ENCODE assay signal across 21 cellular contexts in genomic region chr22:23076896-23077572, GRCh38.
"Had no signal": no experiment of that assay in that cellular context is flagged by ENCODE, and none has a peak within 500 bp of the region (broad histone marks: within the 10 kb centered on the region; RNA-seq: fewer than 3 reads in every experiment).

No MANE protein-coding gene starts in this region.

- H3K4me1 ChIP-seq: upper lobe of right lung had no signal

- DNase-seq: activated CD4-positive, alpha-beta T cell treated with anti-CD3 and anti-CD28 coated beads for 1 hour; activated CD4-positive, alpha-beta T cell treated with anti-CD3 and anti-CD28 coated beads, Interleukin-2, amount 50 U/mL, for 1 hour; activated CD8-positive, alpha-beta T cell treated with anti-CD3 and anti-CD28 coated beads, Interleukin-2, amount 10 ng/mL, durations not matched to agents 7 days and 5 days; activated gamma-delta T cell treated with Interleukin-2 at 50 U/mL for 16 hours; central memory CD4-positive, alpha-beta T cell; esophagus squamous epithelium; left colon; stimulated activated CD4-positive, alpha-beta T cell treated with anti-CD3 and anti-CD28 coated beads, Interleukin-15, amount 100 ng/mL, for 24 hours; upper lobe of right lung had no signal

- H3K27ac ChIP-seq: esophagus squamous epithelium, gastroesophageal sphincter, thoracic aorta, upper lobe of right lung had no signal

- H3K36me3 ChIP-seq: esophagus squamous epithelium, gastroesophageal sphincter, thoracic aorta, upper lobe of right lung had no signal

- H3K27me3 ChIP-seq: gastroesophageal sphincter, upper lobe of right lung had no signal

- H3K4me3 ChIP-seq: esophagus squamous epithelium, gastroesophageal sphincter, smooth muscle cell, thoracic aorta, upper lobe of right lung had no signal

- H3K27ac Mint-ChIP-seq: activated CD8-positive, alpha-beta T cell treated with anti-CD3 and anti-CD28 coated beads, Interleukin-2, amount 10 ng/mL, durations not matched to agents 7 days and 5 days; activated naive CD4-positive, alpha-beta T cell treated with anti-CD3 and anti-CD28 coated beads, Interleukin-2, amount 50 U/mL, for 24 hours; activated T-helper 1 cell treated with anti-CD3 and anti-CD28 coated beads, Interleukin-12 subunit alpha, Interleukin-12 subunit beta, Interleukin-2, Interleukin-4 antibody, amounts not matched to agents 30 ng/mL and 10 ng/mL and 1 ng/mL, durations not matched to agents 14 hours and 24 hours and 36 hours; memory B cell; nephron; stimulated activated memory B cell treated with anti-CD40 and anti-IgM and Interleukin-4, amounts not matched to agents 10 μg/mL and 1 μg/mL and 100 μg/mL, for 72 hours had no signal

- H3K4me1 Mint-ChIP-seq: activated naive CD4-positive, alpha-beta T cell treated with anti-CD3 and anti-CD28 coated beads, Interleukin-2, amount 50 U/mL, for 24 hours; stimulated activated memory B cell treated with anti-CD40 and anti-IgM and Interleukin-4, amounts not matched to agents 10 μg/mL and 1 μg/mL and 100 μg/mL, for 72 hours had no signal

- H3K9me3 Mint-ChIP-seq: activated naive CD4-positive, alpha-beta T cell treated with anti-CD3 and anti-CD28 coated beads, Interleukin-2, amount 50 U/mL, for 24 hours; activated T-helper 1 cell treated with anti-CD3 and anti-CD28 coated beads, Interleukin-12 subunit alpha, Interleukin-12 subunit beta, Interleukin-2, Interleukin-4 antibody, amounts not matched to agents 30 ng/mL and 10 ng/mL and 1 ng/mL, durations not matched to agents 14 hours and 24 hours and 36 hours; memory B cell; nephron; stimulated activated memory B cell treated with anti-CD40 and anti-IgM and Interleukin-4, amounts not matched to agents 10 μg/mL and 1 μg/mL and 100 μg/mL, for 72 hours had no signal

- H3K9me3 ChIP-seq: esophagus squamous epithelium, gastroesophageal sphincter, thoracic aorta, upper lobe of right lung had no signal

- H3K4me3 Mint-ChIP-seq: activated CD8-positive, alpha-beta T cell treated with anti-CD3 and anti-CD28 coated beads, Interleukin-2, amount 10 ng/mL, durations not matched to agents 7 days and 5 days; activated naive CD4-positive, alpha-beta T cell treated with anti-CD3 and anti-CD28 coated beads, Interleukin-2, amount 50 U/mL, for 24 hours; activated T-helper 1 cell treated with anti-CD3 and anti-CD28 coated beads, Interleukin-12 subunit alpha, Interleukin-12 subunit beta, Interleukin-2, Interleukin-4 antibody, amounts not matched to agents 30 ng/mL and 10 ng/mL and 1 ng/mL, durations not matched to agents 14 hours and 24 hours and 36 hours; memory B cell; nephron; stimulated activated memory B cell treated with anti-CD40 and anti-IgM and Interleukin-4, amounts not matched to agents 10 μg/mL and 1 μg/mL and 100 μg/mL, for 72 hours had no signal

- H3K36me3 Mint-ChIP-seq: activated naive CD4-positive, alpha-beta T cell treated with anti-CD3 and anti-CD28 coated beads, Interleukin-2, amount 50 U/mL, for 24 hours; memory B cell; stimulated activated memory B cell treated with anti-CD40 and anti-IgM and Interleukin-4, amounts not matched to agents 10 μg/mL and 1 μg/mL and 100 μg/mL, for 72 hours had no signal

- FAIRE-seq: astrocyte, colon, islet of Langerhans, TTC549 had no signal

- H3K4me2 ChIP-seq: smooth muscle cell had no signal
